8 cellular contexts compared by ENCODE assay signal in the genomic region with DNA sequence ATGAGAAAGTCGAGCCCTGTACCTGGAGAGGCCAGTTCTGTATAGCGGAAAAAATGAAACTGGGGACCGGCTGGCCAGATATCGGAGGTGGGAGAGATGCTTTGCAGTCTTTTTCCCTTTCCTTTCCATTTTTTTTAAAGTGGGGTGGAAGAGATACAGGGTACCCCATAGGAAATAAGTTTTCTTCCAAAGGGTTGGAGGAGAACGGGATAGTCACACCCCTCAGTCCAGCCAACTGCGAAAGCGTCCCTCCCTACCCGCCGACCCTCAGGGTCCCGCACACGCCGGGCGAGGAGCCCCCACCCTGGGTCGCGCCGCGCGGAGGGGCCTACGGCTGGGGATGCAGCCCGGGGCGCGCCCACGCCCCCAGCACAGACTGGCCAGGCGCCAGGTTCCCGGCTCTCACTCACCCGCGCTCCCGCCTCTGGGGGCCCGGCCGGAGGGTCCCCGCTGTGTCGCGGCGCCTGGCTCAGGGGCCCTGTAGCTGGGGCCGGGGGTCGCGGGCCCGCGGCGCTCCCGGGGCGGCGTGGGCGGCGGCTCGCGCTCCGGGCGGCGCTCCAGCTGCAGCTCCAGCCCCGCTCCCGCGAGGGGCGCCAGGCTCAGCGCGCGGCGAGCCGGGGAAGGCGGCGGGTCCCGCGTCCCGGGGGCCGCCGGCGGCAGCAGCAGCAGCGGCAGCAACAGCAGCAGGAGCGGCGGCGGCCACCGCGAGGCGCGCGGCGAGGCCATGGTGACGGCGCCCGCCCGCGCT. TPM values are rescaled to one million over a fixed set of nuclear protein-coding genes. Genes with fewer than 3 reads are reported as not detected.
DNase-seq lines count a peak whose midpoint lies in the region; ATAC-seq, FAIRE-seq and TF ChIP-seq lines count a peak whose summit lies in the region.

No MANE protein-coding gene starts in this region.

- peak overlapping the region; percentile 90 for H3K4me3 ChIP-seq in CD4-positive, CD25-positive, alpha-beta regulatory T cell (ENCODE audit: low read depth, low read length)
- H3K4me3 ChIP-seq in psoas muscle, result peak overlapping the region; percentile 87

- peak overlapping the region; percentile 92 to 95 (median 94) for H3K27ac Mint-ChIP-seq in CD4-positive, CD25-positive, alpha-beta regulatory T cell

- WGBS in psoas muscle, 3 donors, result 0 to 1% (median 0%) methylated on average over 41 to 82 of the region's 82 CpGs

- H3K27ac ChIP-seq in CD4-positive, CD25-positive, alpha-beta regulatory T cell (ENCODE audit: insufficient read depth, low read length, poor library complexity, severe bottlenecking), result peak overlapping the region; percentile 86
- H3K27ac ChIP-seq in psoas muscle, result peak overlapping the region; percentile 80

- intact Hi-C loops in psoas muscle (cut with DNase I), result no loop called here

- ATAC-seq in CD4-positive, CD25-positive, alpha-beta regulatory T cell (ENCODE audit: low read depth in 2 of 2), result peak; percentile 22 to 30
- peak; percentile 23 for ATAC-seq in GM19452 (IDR thresholded peaks at IDR 0.05; ENCODE audit: unreplicated experiment)
- ATAC-seq in HG03571 (IDR thresholded peaks at IDR 0.05; ENCODE audit: unreplicated experiment), result peak; percentile 30
- peak in 1 of 4 donors; percentile 2 for ATAC-seq in psoas muscle

- H3K27me3 ChIP-seq in CD4-positive, CD25-positive, alpha-beta regulatory T cell (ENCODE audit: control insufficient read depth, insufficient read depth, low read length), result no peaks in the 10 kb centered on the region
- H3K27me3 ChIP-seq in psoas muscle (ENCODE audit: insufficient read depth in 3 of 3, low read length in 2 of 3), result no peaks in the 10 kb centered on the region

- H3K9me3 Mint-ChIP-seq in CD4-positive, CD25-positive, alpha-beta regulatory T cell, result no peaks in the 10 kb centered on the region

- H3K36me3 Mint-ChIP-seq in CD4-positive, CD25-positive, alpha-beta regulatory T cell, result peaks cover 5% of the 10 kb centered on the region

- no peak for TF ChIP-seq CTCF in psoas muscle (IDR thresholded peaks at IDR 0.05)
- TF ChIP-seq CTCF in D721Med (IDR thresholded peaks at IDR 0.05; ENCODE audit: insufficient read depth, missing control alignments), result no peak

- peaks cover 3% of the 10 kb centered on the region for H3K27me3 Mint-ChIP-seq in CD4-positive, CD25-positive, alpha-beta regulatory T cell

- H3K4me3 Mint-ChIP-seq in CD4-positive, CD25-positive, alpha-beta regulatory T cell, result peak overlapping the region; percentile 92 to 99 (median 96)

- H3K9me3 ChIP-seq in CD4-positive, CD25-positive, alpha-beta regulatory T cell (ENCODE audit: control insufficient read depth in 2 of 2, low read length in 2 of 2), result no peaks in the 10 kb centered on the region
- H3K9me3 ChIP-seq in psoas muscle, result no peaks in the 10 kb centered on the region

- H3K4me1 Mint-ChIP-seq in CD4-positive, CD25-positive, alpha-beta regulatory T cell, result peaks cover 19 to 51% (median 41%) of the 10 kb centered on the region in 4 donors

- no peaks in the 10 kb centered on the region for H3K36me3 ChIP-seq in CD4-positive, CD25-positive, alpha-beta regulatory T cell (ENCODE audit: control insufficient read depth, insufficient read depth, low read length)
- no peaks in the 10 kb centered on the region for H3K36me3 ChIP-seq in psoas muscle (ENCODE audit: insufficient read depth in 1 of 2, low read depth in 1 of 2)

- peaks cover 53% of the 10 kb centered on the region for H3K4me1 ChIP-seq in CD4-positive, CD25-positive, alpha-beta regulatory T cell (ENCODE audit: control insufficient read depth, insufficient read depth, low read length, poor library complexity, severe bottlenecking)
- H3K4me1 ChIP-seq in psoas muscle, result peaks cover 53% of the 10 kb centered on the region

- FAIRE-seq in frontal cortex (lab: Jason Lieb, UNC) (no peak), D721Med (lab: Jason Lieb, UNC) (no peak)

- DNase-seq in CD4-positive, CD25-positive, alpha-beta regulatory T cell, result peak in 2 of 3 donors; percentile 13 to 15
- peak; percentile 42 to 51 for DNase-seq in activated T-cell treated with anti-CD3 and anti-CD28 coated beads, Interleukin-2, amount 50 U/mL, for 48 hours
- DNase-seq in frontal cortex (ENCODE audit: low spot score in 2 of 2) (peak; percentile 67 to 76), psoas muscle (peak; percentile 51 to 66), D721Med (ENCODE audit: insufficient read length, low spot score) (no peak), A172 (ENCODE audit: low spot score) (no peak)

RNA-seq across cellular contexts. Expression of a gene that starts 0.5 kb away (rescaled TPM):
- total RNA-seq in CD4-positive, CD25-positive, alpha-beta regulatory T cell, result 24.8 TPM
- polyA plus RNA-seq in CD4-positive, CD25-positive, alpha-beta regulatory T cell, result 1 to 10 TPM in 3 of 4 donors, under 1 TPM in 1; 0.95 to 3.4 (median 2.1) TPM
- total RNA-seq in frontal cortex (5.7 TPM), psoas muscle (10 to 100 TPM; 11.7 to 38.7 (median 17.5) TPM)
- 1 to 10 TPM; 3.2 to 6.4 (median 4.5) TPM for polyA plus RNA-seq in psoas muscle
- 47.2 and 71.4 TPM in 2 replicates for total RNA-seq in A172 (2014; rRNA removed; shearing (Covaris generic))

Comparison
In these comparisons a context has a peak if more than half of its experiments do, and no peak if none do; other contexts are left out.
1. DNase-seq: peak in CD4-positive, CD25-positive, alpha-beta regulatory T cell (2 of 3), activated T-cell treated with anti-CD3 and anti-CD28 coated beads, Interleukin-2, amount 50 U/mL, for 48 hours (2 of 2), frontal cortex (2 of 2) and psoas muscle (2 of 2); none in D721Med (single experiment) and A172 (single experiment).